19 cellular contexts compared by ENCODE assay signal in the genomic region with DNA sequence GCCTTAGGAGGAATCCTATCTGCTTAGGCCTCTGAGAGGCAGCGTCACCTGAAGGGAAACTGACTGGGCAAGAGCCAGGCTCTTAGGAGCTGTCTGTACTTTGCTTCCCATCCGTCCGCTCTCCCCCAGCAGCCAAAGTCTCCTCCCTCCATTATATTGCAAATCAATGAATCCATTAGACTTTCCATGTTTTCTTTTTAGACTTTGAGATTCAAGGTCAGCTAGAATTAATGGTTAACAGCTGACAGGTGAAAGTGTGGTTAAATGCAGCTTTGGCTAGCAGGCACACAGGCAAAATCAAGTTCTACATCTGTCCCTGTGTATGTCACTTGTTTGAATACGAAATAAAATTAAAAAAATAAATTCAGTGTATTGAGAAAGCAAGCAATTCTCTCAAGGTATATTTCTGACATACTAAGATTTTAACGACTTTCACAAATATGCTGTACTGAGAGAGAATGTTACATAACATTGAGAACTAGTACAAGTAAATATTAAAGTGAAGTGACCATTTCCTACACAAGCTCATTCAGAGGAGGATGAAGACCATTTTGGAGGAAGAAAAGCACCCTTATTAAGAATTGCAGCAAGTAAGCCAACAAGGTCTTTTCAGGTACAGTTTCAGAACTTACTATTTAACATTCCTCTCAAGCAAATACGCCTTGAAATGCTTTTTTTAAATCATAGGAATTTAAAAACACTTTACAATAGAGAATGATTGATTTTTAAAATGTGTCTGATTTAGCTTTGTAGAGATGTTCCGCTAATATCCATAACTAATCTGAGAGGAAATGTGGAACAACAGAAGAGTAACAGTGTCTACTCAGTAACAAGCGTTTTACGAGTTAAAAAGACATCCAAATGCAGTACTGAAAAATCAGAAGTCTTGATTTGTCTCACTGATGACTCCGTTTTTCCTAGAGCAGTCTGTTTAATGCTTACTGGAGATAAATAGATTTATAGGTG. TPM values are rescaled to one million over a fixed set of nuclear protein-coding genes. Genes with fewer than 3 reads are reported as not detected.
A peak's percentile ranks its signal among the peaks of the same experiment; 100 is the strongest.
DNase-seq lines count a peak whose midpoint lies in the region; ATAC-seq and TF ChIP-seq lines count a peak whose summit lies in the region.
"Had no signal": no experiment of that assay in that cellular context is flagged by ENCODE, and none has a peak within 500 bp of the region (broad histone marks: within the 10 kb centered on the region; RNA-seq: fewer than 3 reads in every experiment).

A gene (plus strand): TSS at position 507 of the 966 bp plus-strand sequence. CDS start 948 bp downstream, outside the sequence.

- DNase-seq in ELF-1 (ENCODE audit: low read depth, low spot score) (peak; percentile 43), left colon (no peak), neural crest cell (ENCODE audit: low read depth, low spot score) (no peak), NAMALWA (ENCODE audit: low spot score) (no peak), SIG-M5 (lab: John Stamatoyannopoulos, UW) (no peak)
- no peak for DNase-seq in activated CD4-positive, alpha-beta memory T cell treated with anti-CD3 and anti-CD28 coated beads for 36 hours
- DNase-seq: activated CD8-positive, alpha-beta memory T cell treated with anti-CD3 and anti-CD28 coated beads for 24 hours; aorta; head of caudate nucleus; left ventricle myocardium superior; MM.1S; NCI-H2081; NCI-H526; tibial artery had no signal

- H3K36me3 Mint-ChIP-seq in brain (no peaks in the 10 kb centered on the region), neural crest cell (ENCODE audit: low read depth) (no peaks in the 10 kb centered on the region)
- no peaks in the 10 kb centered on the region for H3K36me3 Mint-ChIP-seq in activated CD4-positive, alpha-beta memory T cell treated with anti-CD3 and anti-CD28 coated beads for 36 hours
- H3K36me3 Mint-ChIP-seq: CD14-positive monocyte; stimulated activated effector memory CD8-positive, alpha-beta T cell treated with anti-CD3 and anti-CD28 coated beads, Interleukin-12 subunit alpha, Interleukin-12 subunit beta, amount 100 ng/mL, for 72 hours had no signal

- H3K27me3 Mint-ChIP-seq in brain (no peaks in the 10 kb centered on the region), neural crest cell (ENCODE audit: low read depth) (peaks cover 8% of the 10 kb centered on the region)
- peaks cover 22% of the 10 kb centered on the region for H3K27me3 Mint-ChIP-seq in activated CD4-positive, alpha-beta memory T cell treated with anti-CD3 and anti-CD28 coated beads for 36 hours

- H3K9me3 Mint-ChIP-seq in brain: peaks cover 0 to 3% (median 0%) of the 10 kb centered on the region in 5 experiments
- H3K9me3 Mint-ChIP-seq in neural crest cell: no peaks in the 10 kb centered on the region
- no peaks in the 10 kb centered on the region for H3K9me3 Mint-ChIP-seq in activated CD4-positive, alpha-beta memory T cell treated with anti-CD3 and anti-CD28 coated beads for 36 hours
- H3K9me3 Mint-ChIP-seq: stimulated activated effector memory CD8-positive, alpha-beta T cell treated with anti-CD3 and anti-CD28 coated beads, Interleukin-12 subunit alpha, Interleukin-12 subunit beta, amount 100 ng/mL, for 72 hours had no signal

- no peak for TF ChIP-seq CTCF in brain (conservative IDR thresholded peaks at IDR 0.05)
- no peak for TF ChIP-seq CTCF in neural crest cell (conservative IDR thresholded peaks at IDR 0.05)

- CTCF ChIA-PET in activated CD4-positive, alpha-beta memory T cell treated with anti-CD3 and anti-CD28 coated beads for 36 hours (lab: Charles Lee): no interaction called here

- POLR2A ChIA-PET in activated CD4-positive, alpha-beta memory T cell treated with anti-CD3 and anti-CD28 coated beads for 36 hours (lab: Charles Lee): no interaction called here

- H3K4me1 Mint-ChIP-seq in brain (peaks cover 25% of the 10 kb centered on the region), neural crest cell (peaks cover 22% of the 10 kb centered on the region)
- H3K4me1 Mint-ChIP-seq in activated CD4-positive, alpha-beta memory T cell treated with anti-CD3 and anti-CD28 coated beads for 36 hours (ENCODE audit: low read depth): no peaks in the 10 kb centered on the region
- H3K4me1 Mint-ChIP-seq: CD14-positive monocyte; stimulated activated effector memory CD8-positive, alpha-beta T cell treated with anti-CD3 and anti-CD28 coated beads, Interleukin-12 subunit alpha, Interleukin-12 subunit beta, amount 100 ng/mL, for 72 hours had no signal

- H3K27ac Mint-ChIP-seq in brain (peak within 1 kb of the TSS in 4 of 5 experiments; percentile 6 to 65 (median 31)), neural crest cell (ENCODE audit: unreplicated experiment) (peak within 1 kb of the TSS; percentile 28)
- no peak within 1 kb of the TSS for H3K27ac Mint-ChIP-seq in activated CD4-positive, alpha-beta memory T cell treated with anti-CD3 and anti-CD28 coated beads for 36 hours
- H3K27ac Mint-ChIP-seq: CD14-positive monocyte; stimulated activated effector memory CD8-positive, alpha-beta T cell treated with anti-CD3 and anti-CD28 coated beads, Interleukin-12 subunit alpha, Interleukin-12 subunit beta, amount 100 ng/mL, for 72 hours had no signal

- intact Hi-C loops in left colon (cut with DNase I, micrococcal nuclease): no loop called here
- intact Hi-C loops in activated CD4-positive, alpha-beta memory T cell treated with anti-CD3 and anti-CD28 coated beads for 36 hours (cut with micrococcal nuclease): no loop called here

- ATAC-seq in left colon: peak; percentile 64
- ATAC-seq in activated CD4-positive, CD25-positive, alpha-beta regulatory T cell treated with anti-CD3 and anti-CD28 coated beads, Interleukin-2, amount 50 U/mL, for 24 hours: no peak
- ATAC-seq: left ventricle myocardium superior; stimulated activated effector memory CD8-positive, alpha-beta T cell treated with anti-CD3 and anti-CD28 coated beads, Interleukin-12 subunit alpha, Interleukin-12 subunit beta, amount 100 ng/mL, for 72 hours had no signal

- peak within 1 kb of the TSS; percentile 68 to 80 (median 76) for H3K4me3 Mint-ChIP-seq in brain
- H3K4me3 Mint-ChIP-seq in neural crest cell: peak within 1 kb of the TSS; percentile 74
- no peak within 1 kb of the TSS for H3K4me3 Mint-ChIP-seq in activated CD4-positive, alpha-beta memory T cell treated with anti-CD3 and anti-CD28 coated beads for 36 hours
- H3K4me3 Mint-ChIP-seq: CD14-positive monocyte; stimulated activated effector memory CD8-positive, alpha-beta T cell treated with anti-CD3 and anti-CD28 coated beads, Interleukin-12 subunit alpha, Interleukin-12 subunit beta, amount 100 ng/mL, for 72 hours had no signal

RNA-seq across cellular contexts. Expression of the gene that starts here (rescaled TPM):
- not detected for polyA plus RNA-seq in brain (ENCODE audit: insufficient read depth, low read depth, low replicate concordance)
- total RNA-seq in left colon (under 1 TPM in 1 of 2 donors, not detected in 1; 0.45 TPM), neural crest cell (not detected in 2 replicates)
- not detected for total RNA-seq in activated CD4-positive, alpha-beta memory T cell treated with anti-CD3 and anti-CD28 coated beads for 36 hours
- total RNA-seq: esophagus muscularis mucosa had no signal
- polyA plus RNA-seq: CD14-positive monocyte had no signal

Comparison
In these comparisons a context has a peak if more than half of its experiments do, and no peak if none do; other contexts are left out.
1. Peak in ATAC-seq in left colon; RNA of the gene not detected or under 1 TPM.